8 cellular contexts compared by ENCODE assay signal in the genomic region with DNA sequence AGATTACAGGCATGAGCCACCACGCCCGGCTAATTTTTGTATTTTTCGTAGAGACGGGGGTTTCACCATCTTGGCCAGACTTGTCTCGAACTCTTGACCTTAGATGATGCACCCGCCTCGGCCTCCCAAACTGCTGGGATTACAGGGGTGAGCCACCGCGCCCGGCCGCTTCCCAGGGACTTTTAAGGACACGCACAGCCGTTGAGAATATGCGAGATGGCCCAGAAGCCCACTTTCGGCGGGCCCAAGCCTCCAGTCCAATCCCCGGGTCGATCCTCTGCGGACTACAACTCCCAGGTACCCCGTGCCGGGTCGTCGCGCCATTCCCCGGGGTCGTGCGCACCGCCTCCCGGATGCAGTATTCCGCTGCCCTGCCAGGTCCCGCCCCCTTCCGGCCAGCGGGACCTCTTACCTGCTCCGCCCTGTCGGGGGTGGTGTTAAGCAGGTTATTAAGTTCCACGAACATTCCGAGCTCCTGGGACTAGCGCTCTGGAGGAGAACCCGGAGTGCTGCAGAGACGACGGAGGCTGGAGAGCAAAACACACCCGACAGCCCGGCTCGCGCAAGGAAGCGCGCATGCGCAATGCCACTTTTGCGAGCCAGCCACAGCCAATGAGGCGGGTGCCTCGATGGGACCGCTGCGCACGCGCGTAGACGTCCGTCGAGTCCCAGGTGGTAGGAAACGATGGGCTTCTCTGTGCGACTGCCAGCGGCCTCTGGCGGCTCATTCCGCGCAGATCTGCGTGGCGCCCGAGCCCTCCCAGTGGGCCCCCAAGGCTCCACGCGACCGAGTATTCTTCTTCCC. TPM values are rescaled to one million over a fixed set of nuclear protein-coding genes. Genes with fewer than 3 reads are reported as not detected.
DNase-seq lines count a peak whose midpoint lies in the region; ATAC-seq, FAIRE-seq and TF ChIP-seq lines count a peak whose summit lies in the region.

A gene with protein sequence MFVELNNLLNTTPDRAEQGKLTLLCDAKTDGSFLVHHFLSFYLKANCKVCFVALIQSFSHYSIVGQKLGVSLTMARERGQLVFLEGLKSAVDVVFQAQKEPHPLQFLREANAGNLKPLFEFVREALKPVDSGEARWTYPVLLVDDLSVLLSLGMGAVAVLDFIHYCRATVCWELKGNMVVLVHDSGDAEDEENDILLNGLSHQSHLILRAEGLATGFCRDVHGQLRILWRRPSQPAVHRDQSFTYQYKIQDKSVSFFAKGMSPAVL (minus strand): TSS at position 588 of the 805 bp plus-strand sequence. CDS start 122 bp downstream, at position 466.

- H3K4me3 Mint-ChIP-seq in CD4-positive, alpha-beta T cell = peak within 1 kb of the TSS; percentile 99

- H3K27me3 Mint-ChIP-seq in CD4-positive, alpha-beta T cell = no peaks in the 10 kb centered on the region

- peaks cover 28% of the 10 kb centered on the region for H3K4me1 Mint-ChIP-seq in CD4-positive, alpha-beta T cell (ENCODE audit: low read depth)

- H2AFZ ChIP-seq in HepG2 (ENCODE audit: low read length) = peak within 1 kb of the TSS; percentile 89

- TF ChIP-seq POLR2A in HepG2 (IDR thresholded peaks at IDR 0.05; ENCODE audit: insufficient read depth in 1 of 2, low read depth in 2 of 2, low read length in 2 of 2) = peak; percentile 80 to 87

- peak; percentile 92 to 98 (median 96) for DNase-seq in CD4-positive, alpha-beta T cell
- DNase-seq in NCI-H774 (lab: John Stamatoyannopoulos, UW) (peak; percentile 79), dermis blood vessel endothelial cell (peak; percentile 97), HepG2 (ENCODE audit: low spot score) (peak; percentile 91)
- DNase-seq in activated CD4-positive, alpha-beta T cell treated with anti-CD3 and anti-CD28 coated beads, Interleukin-2, amount 50 U/mL, for 4 hours = peak; percentile 94 to 96
- peak; percentile 96 for DNase-seq in stimulated activated CD4-positive, alpha-beta T cell treated with anti-CD3 and anti-CD28 coated beads, Interleukin-4, amount 100 ng/mL, for 1 hour

- POLR2A ChIA-PET in CD4-positive, alpha-beta T cell (lab: Charles Lee) = interaction anchor here (0.7 to 1.9 kb wide), 7 partner anchors 38 to 1823 kb away, joined by 3 to 9 read pairs (median 5); partner anchors contain the start of genes NDUFAF3, PTPN23 and SMARCC1
- POLR2A ChIA-PET in HepG2 (lab: Yijun Ruan, JAX) = no interaction called here

- peak; percentile 68 for TF ChIP-seq CTCF in CD4-positive, alpha-beta T cell (IDR thresholded peaks at IDR 0.05)
- TF ChIP-seq CTCF in HepG2 (CRISPR knock-in tag; IDR thresholded peaks at IDR 0.05) = peak; percentile 87

- peak; percentile 93 for ATAC-seq in CD4-positive, alpha-beta T cell (ENCODE audit: poor library complexity)
- ATAC-seq in GM19397 (IDR thresholded peaks at IDR 0.05; ENCODE audit: unreplicated experiment) (peak; percentile 92), HG03571 (IDR thresholded peaks at IDR 0.05; ENCODE audit: unreplicated experiment) (peak; percentile 95), HepG2 (peak; percentile 98)

- TSS peak; percentile 96 for BruUV-seq in HepG2 (replicated peaks; lab: Mats Ljungman, UMichigan)

- no peaks in the 10 kb centered on the region for H3K9me3 ChIP-seq in CD4-positive, alpha-beta T cell (ENCODE audit: control insufficient read depth, low read length)
- no peaks in the 10 kb centered on the region for H3K9me3 ChIP-seq in HepG2 (ENCODE audit: low read length)

- peak; percentile 48 for FAIRE-seq in HepG2 (lab: Jason Lieb, UNC)

- peak within 1 kb of the TSS; percentile 89 for H3K27ac Mint-ChIP-seq in CD4-positive, alpha-beta T cell

- CTCF ChIA-PET in CD4-positive, alpha-beta T cell (lab: Charles Lee) = interaction anchor here (0.6 to 1.5 kb wide), 4 partner anchors 9 to 311 kb away, joined by 3 to 5 read pairs (median 3); partner anchors contain the start of gene SCAP
- CTCF ChIA-PET in HepG2 (lab: Yijun Ruan, JAX; ENCODE audit: low intra/inter-chr PET ratio, low total read pairs) = interaction anchor here (2.1 kb wide), 1 partner anchor 92 kb away, joined by 16 read pairs; no protein-coding TSS in a partner anchor

- peak; percentile 83 for TF ChIP-seq RAD21 in HepG2 (CRISPR knock-in tag; IDR thresholded peaks at IDR 0.05)

- H3K27ac ChIP-seq in CD4-positive, alpha-beta T cell (ENCODE audit: low read depth, low read length) = peak within 1 kb of the TSS; percentile 93
- peak within 1 kb of the TSS; percentile 97 for H3K27ac ChIP-seq in HepG2 (ENCODE audit: extremely low read length, insufficient read depth, low read length)

- peaks cover 15% of the 10 kb centered on the region for H3K79me2 ChIP-seq in HepG2 (ENCODE audit: insufficient read depth, low read length)

- H3K4me3 ChIP-seq in HepG2 (replicated peaks in 1 of 3; ENCODE audit: insufficient read depth in 1 of 3, low read depth in 2 of 3, low read length in 3 of 3) = peak within 1 kb of the TSS; percentile 77 to 87 (median 86)

- H3K36me3 ChIP-seq in HepG2 (replicated peaks in 1 of 2; ENCODE audit: control insufficient read depth in 1 of 2, insufficient read depth in 2 of 2, low read length in 2 of 2) = peaks cover 2 to 10% of the 10 kb centered on the region in 2 experiments; a peak in 2 of 5 replicates

- 1% methylated on average over 27 of the region's 71 CpGs for WGBS in HepG2 (ENCODE audit: low lambda C conversion rate)

- no peaks in the 10 kb centered on the region for H4K20me1 ChIP-seq in HepG2 (ENCODE audit: insufficient read depth, low read length)

- no peaks in the 10 kb centered on the region for H3K27me3 ChIP-seq in CD4-positive, alpha-beta T cell (ENCODE audit: control insufficient read depth, insufficient read depth, low read length)
- no peaks in the 10 kb centered on the region; a peak in 1 of 5 replicates for H3K27me3 ChIP-seq in HepG2 (ENCODE audit: control insufficient read depth in 1 of 2, insufficient read depth in 2 of 2, low read length in 2 of 2)

- peaks cover 23% of the 10 kb centered on the region for H3K36me3 Mint-ChIP-seq in CD4-positive, alpha-beta T cell (ENCODE audit: low read depth)

- H3K4me1 ChIP-seq in HepG2 (ENCODE audit: insufficient read depth, low read length) = peaks cover 40% of the 10 kb centered on the region

- no peaks in the 10 kb centered on the region for H3K9me3 Mint-ChIP-seq in CD4-positive, alpha-beta T cell

- peak within 1 kb of the TSS; percentile 88 for H3K9ac ChIP-seq in HepG2 (ENCODE audit: insufficient read depth, low read depth, low read length)

- intact Hi-C loops in CD4-positive, alpha-beta T cell (cut with DNase I, micrococcal nuclease) = loop anchor here (1.0 to 10.0 kb wide), 10 partner anchors 36 to 1494 kb away; partner anchors contain the start of genes SCAP (in 2 of the 2), DHX30 (in 1 of the 2), KIF9 (in 1 of the 2) and KLHL18 (in 1 of the 2)
- intact Hi-C loops in HepG2 (cut with micrococcal nuclease; ENCODE audit: unreplicated experiment) = loop anchor here (1.0 to 5.0 kb wide), 3 partner anchors 36 to 92 kb away; partner anchors contain the start of gene SCAP

- in situ Hi-C loops in HepG2 (cut with HindIII; ENCODE audit: extremely low pct_ligation_motif_present, low pct_unique_long_range_greater_than_20kb) = loop anchor here (5.0 kb wide), 1 partner anchor 91 kb away; no protein-coding TSS in a partner anchor

- peak within 1 kb of the TSS; percentile 99 for H3K4me2 ChIP-seq in HepG2 (ENCODE audit: low read depth, low read length)

- no peak for TF ChIP-seq EP300 in HepG2 (IDR thresholded peaks at IDR 0.05; ENCODE audit: low read depth in 2 of 2, low read length in 2 of 2)
- TF ChIP-seq EP300 in HepG2 (CRISPR knock-in tag; IDR thresholded peaks at IDR 0.05; ENCODE audit: borderline replicate concordance) = 0 out of 2 replicates have a peak, but pooled peaks have one; percentile 25

TF ChIP-seq in HepG2, 621 proteins besides CTCF, POLR2A, EP300 and RAD21 (continues in another document):
- 0 out of 2 replicates have a peak, but pooled peaks have one; percentile 35 for TF ChIP-seq RNF2 (conservative IDR thresholded peaks at IDR 0.05; ENCODE audit: low read depth)
- TF ChIP-seq ZBTB20 (CRISPR knock-in tag; IDR thresholded peaks at IDR 0.05; ENCODE audit: borderline replicate concordance, low read depth) = peak; percentile 57

RNA-seq across cellular contexts. Expression of the gene that starts here (rescaled TPM):
- total RNA-seq in CD4-positive, alpha-beta T cell = 10 to 100 TPM; 11.0 to 12.3 TPM
- total RNA-seq in dermis blood vessel endothelial cell (26.7 and 37.8 TPM in 2 replicates), HepG2 (2016; rRNA removed; fragmentation: Illumina TruSeq; extraction: Trizol) (38.6 and 45.0 TPM in 2 replicates)
- 21.1 and 22.8 TPM in 2 replicates for total RNA-seq in HepG2 (2016; cell fraction: cytosol; rRNA removed; fragmentation: Illumina TruSeq; extraction: Trizol; ENCODE audit: low read depth)
- total RNA-seq in HepG2 (2016; cell fraction: insoluble cytoplasmic fraction; rRNA removed; fragmentation: Illumina TruSeq; extraction: Trizol) = 40.9 and 43.5 TPM in 2 replicates
- 31.1 and 33.1 TPM in 2 replicates for total RNA-seq in HepG2 (2016; cell fraction: membrane; rRNA removed; fragmentation: Illumina TruSeq; extraction: Trizol)
- total RNA-seq in HepG2 (2016; cell fraction: nucleus; rRNA removed; fragmentation: Illumina TruSeq; extraction: Trizol) = 35.1 and 40.6 TPM in 2 replicates
- polyA plus RNA-seq in HepG2 (2011; rRNA removed) = 43.6 and 49.3 TPM in 2 replicates
- polyA plus RNA-seq in HepG2 (2011; cell fraction: cytosol; rRNA removed) = 48.6 and 55.2 TPM in 2 replicates
- 27.3 and 28.8 TPM in 2 replicates for polyA plus RNA-seq in HepG2 (2011; cell fraction: nucleus; rRNA removed)
- polyA plus RNA-seq in HepG2 (2012) = 15.1 and 17.2 TPM in 2 replicates
- polyA plus RNA-seq in HepG2 (2016; cell fraction: cytosol; fragmentation: Illumina TruSeq; extraction: Trizol; ENCODE audit: low read depth) = 15.9 and 19.1 TPM in 2 replicates
- 46.8 and 48.4 TPM in 2 replicates for polyA plus RNA-seq in HepG2 (2016; cell fraction: insoluble cytoplasmic fraction; fragmentation: Illumina TruSeq; extraction: Trizol; ENCODE audit: low read depth)
- 23.9 and 24.2 TPM in 2 replicates for polyA plus RNA-seq in HepG2 (2016; cell fraction: membrane; fragmentation: Illumina TruSeq; extraction: Trizol; ENCODE audit: low read depth)
- 63.6 and 69.2 TPM in 2 replicates for polyA plus RNA-seq in HepG2 (2016; cell fraction: nucleus; fragmentation: Illumina TruSeq; extraction: Trizol; ENCODE audit: insufficient read depth, low read depth)
- 60.8 and 110 TPM in 2 replicates for polyA minus RNA-seq in HepG2 (2011; rRNA and poly(A)+ RNA removed; ENCODE audit: low replicate concordance)
- polyA minus RNA-seq in HepG2 (2011; cell fraction: cytosol; rRNA and poly(A)+ RNA removed) = 12.7 and 18.2 TPM in 2 replicates
- polyA minus RNA-seq in HepG2 (2011; cell fraction: nucleus; rRNA and poly(A)+ RNA removed) = 49.6 and 56.1 TPM in 2 replicates

Comparison
In these comparisons a context has a peak if more than half of its experiments do, and no peak if none do; other contexts are left out.
1. Peak in every context shown above with its lines: DNase-seq, ATAC-seq, H3K4me3 ChIP-seq and H3K27ac ChIP-seq.